ENCODE assay signal across 8 cellular contexts in genomic region chr12:79737875-79738718, GRCh38. TPM values are rescaled to one million over a fixed set of nuclear protein-coding genes. Genes with fewer than 3 reads are reported as not detected.
DNase-seq lines count a peak whose midpoint lies in the region; ATAC-seq, FAIRE-seq and TF ChIP-seq lines count a peak whose summit lies in the region.

No MANE protein-coding gene starts in this region.

- no peak overlapping the region for H2BK12ac ChIP-seq in neuronal stem cell (ENCODE audit: low read length)

- no peaks in the 10 kb centered on the region for H3K79me1 ChIP-seq in neuronal stem cell (ENCODE audit: low read depth, low read length)

- no peaks in the 10 kb centered on the region for H3K36me3 ChIP-seq in SJCRH30
- H3K36me3 ChIP-seq in neuronal stem cell (replicated peaks in 1 of 2; ENCODE audit: control insufficient read depth in 2 of 2, insufficient read depth in 2 of 2, low read length in 2 of 2) = no peaks in the 10 kb centered on the region

- H3K4me1 ChIP-seq in SJCRH30 = no peaks in the 10 kb centered on the region
- no peaks in the 10 kb centered on the region for H3K4me1 ChIP-seq in neuronal stem cell (ENCODE audit: control insufficient read depth in 2 of 2, insufficient read depth in 1 of 2, low read depth in 1 of 2, low read length in 2 of 2)

- no peak overlapping the region for H3K9ac ChIP-seq in neuronal stem cell (ENCODE audit: low read depth, low read length, poor library complexity)

- H2BK5ac ChIP-seq in neuronal stem cell (ENCODE audit: low read length) = no peak overlapping the region

- no peak overlapping the region for H3K23ac ChIP-seq in neuronal stem cell (ENCODE audit: low read depth, low read length, poor library complexity)

- no peaks in the 10 kb centered on the region for H3K27me3 ChIP-seq in SJCRH30
- H3K27me3 ChIP-seq in neuronal stem cell (ENCODE audit: control insufficient read depth in 3 of 3, insufficient read depth in 3 of 3, low read depth in 1 of 3, low read length in 3 of 3) = no peaks in the 10 kb centered on the region

- no peak overlapping the region for H2BK120ac ChIP-seq in neuronal stem cell (ENCODE audit: low read depth, low read length)

- ATAC-seq in HG02642 (IDR thresholded peaks at IDR 0.05; ENCODE audit: poor library complexity, unreplicated experiment) = peak; percentile 90

- DNase-seq in AML-193 (lab: John Stamatoyannopoulos, UW) (peak; percentile 45 to 68), GM12892 (ENCODE audit: insufficient read length) (peak; percentile 6), NCI-H1048 (lab: John Stamatoyannopoulos, UW) (peak; percentile 41), SJCRH30 (peak; percentile 20 to 70), epithelial cell of prostate (ENCODE audit: low read depth, low spot score) (peak; percentile 2), neuronal stem cell (ENCODE audit: low spot score) (peak; percentile 50), T-helper 9 cell (no peak)

- FAIRE-seq in GM12892 (lab: Jason Lieb, UNC) = no peak

- no peak overlapping the region for H4K8ac ChIP-seq in neuronal stem cell (ENCODE audit: low read depth, low read length)

- TF ChIP-seq POLR2A in GM12892 (IDR thresholded peaks at IDR 0.05; ENCODE audit: low read depth, low read length) = no peak

- no peak overlapping the region for H3K4ac ChIP-seq in neuronal stem cell (ENCODE audit: low read length)

- H2BK15ac ChIP-seq in neuronal stem cell (ENCODE audit: low read length) = no peak overlapping the region

- no peak overlapping the region for H2AK5ac ChIP-seq in neuronal stem cell (ENCODE audit: low read depth, low read length)

- no peak overlapping the region for H3K14ac ChIP-seq in neuronal stem cell (ENCODE audit: low read length)

- H2AFZ ChIP-seq in neuronal stem cell (ENCODE audit: low read length) = peak overlapping the region; percentile 24

- H3K9me3 ChIP-seq in SJCRH30 (replicated peaks) = no peaks in the 10 kb centered on the region
- H3K9me3 ChIP-seq in neuronal stem cell (replicated peaks in 1 of 2; ENCODE audit: control insufficient read depth in 2 of 2, insufficient read depth in 1 of 2, low read depth in 1 of 2, low read length in 2 of 2) = no peaks in the 10 kb centered on the region

- no peak overlapping the region for H4K91ac ChIP-seq in neuronal stem cell (ENCODE audit: low read depth, low read length, poor library complexity)

- no peak overlapping the region for H3K4me2 ChIP-seq in neuronal stem cell (ENCODE audit: insufficient read depth, low read length, poor library complexity, severe bottlenecking)

- H3K18ac ChIP-seq in neuronal stem cell (ENCODE audit: low read length) = no peak overlapping the region

- H3K4me3 ChIP-seq in SJCRH30 = no peak overlapping the region
- H3K4me3 ChIP-seq in neuronal stem cell (ENCODE audit: low read length in 2 of 2) = no peak overlapping the region

- WGBS in neuronal stem cell (ENCODE audit: extremely low coverage in 2 of 2, insufficient read length in 2 of 2, insufficient replicate concordance in 1 of 2), 2 donors = no CpG with 5 or more reads among the region's 4 CpGs

- H3K27ac ChIP-seq in SJCRH30 = no peak overlapping the region
- H3K27ac ChIP-seq in epithelial cell of prostate = no peak overlapping the region
- no peak overlapping the region for H3K27ac ChIP-seq in neuronal stem cell (replicated peaks; ENCODE audit: low read length)

RNA-seq across cellular contexts. Expression of gene PAWR, which starts 47.3 kb away (rescaled TPM):
- 20.1 TPM for polyA plus RNA-seq in GM12892 (2012; ENCODE audit: missing spikeins)
- 22.5 and 24.9 TPM in 2 replicates for total RNA-seq in SJCRH30 (2014; rRNA removed; shearing (Covaris generic))
- polyA plus RNA-seq in neuronal stem cell (2013, experiment 1 of 2) = 39.7 TPM
- polyA plus RNA-seq in neuronal stem cell (2013, experiment 2 of 2) = 38.3 TPM
